ENCODE assay signal across 16 cellular contexts in the genomic region with DNA sequence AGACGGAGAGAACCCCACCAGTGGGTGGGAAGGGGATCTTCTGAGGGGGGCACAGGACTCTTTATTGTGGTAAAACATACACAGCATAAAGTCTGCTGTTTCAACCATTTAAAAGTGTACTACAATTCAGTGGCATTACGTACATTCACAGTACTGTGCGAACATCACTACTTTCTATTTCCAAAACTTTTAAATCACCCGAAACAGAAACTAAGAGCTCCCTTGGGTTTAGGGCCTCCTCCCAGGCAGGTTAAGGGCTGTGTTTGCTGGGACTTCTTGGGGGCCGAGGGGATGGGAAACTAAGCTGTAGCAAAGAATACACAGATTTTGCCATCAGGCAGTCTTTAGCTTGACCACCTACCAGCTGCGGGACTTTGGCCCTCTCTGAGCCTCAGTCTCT.
A peak's percentile ranks its signal among the peaks of the same experiment; 100 is the strongest.
DNase-seq lines count a peak whose midpoint lies in the region; ATAC-seq, FAIRE-seq and TF ChIP-seq lines count a peak whose summit lies in the region.
"Had no signal": no experiment of that assay in that cellular context is flagged by ENCODE, and none has a peak within 500 bp of the region (broad histone marks: within the 10 kb centered on the region; RNA-seq: fewer than 3 reads in every experiment).

No MANE protein-coding gene starts in this region.

- H3K27me3 Mint-ChIP-seq in natural killer cell (ENCODE audit: low read depth in 2 of 2), result no peaks in the 10 kb centered on the region

- in situ Hi-C loops in GM13976 (cut with MboI; ENCODE audit: low sequenced_read_pairs, unreplicated experiment), result no loop called here

- no peaks in the 10 kb centered on the region for H3K36me3 Mint-ChIP-seq in natural killer cell

- peak overlapping the region; percentile 59 for H3K4me3 Mint-ChIP-seq in natural killer cell
- H3K4me3 Mint-ChIP-seq: effector memory CD8-positive, alpha-beta T cell had no signal

- FAIRE-seq in GM19239 (lab: Jason Lieb, UNC), result peak; percentile 55
- no peak for FAIRE-seq in HTR-8/SVneo (lab: Jason Lieb, UNC)

- H3K27ac Mint-ChIP-seq in natural killer cell, result peak overlapping the region; percentile 90 to 95

- no peaks in the 10 kb centered on the region for H3K9me3 Mint-ChIP-seq in natural killer cell
- H3K9me3 Mint-ChIP-seq: effector memory CD8-positive, alpha-beta T cell had no signal

- intact Hi-C loops in natural killer cell (cut with micrococcal nuclease), result loop anchor here (1.0 kb wide), 1 partner anchor 10 kb away; no protein-coding TSS in a partner anchor

- TF ChIP-seq CTCF in GM13976 (IDR thresholded peaks at IDR 0.05; ENCODE audit: borderline replicate concordance, control extremely low read depth, extremely low read depth, insufficient read depth, missing control alignments) (no peak), natural killer cell (IDR thresholded peaks at IDR 0.05) (no peak)

- peaks cover 95 to 100% of the 10 kb centered on the region in 2 donors for H3K4me1 Mint-ChIP-seq in natural killer cell

- ATAC-seq in HG03354 (IDR thresholded peaks at IDR 0.05; ENCODE audit: poor library complexity, severe bottlenecking, unreplicated experiment), result peak; percentile 47
- ATAC-seq in natural killer cell, result peak; percentile 60 to 73 (median 69)
- ATAC-seq in GM21825 (IDR thresholded peaks at IDR 0.05; ENCODE audit: unreplicated experiment), result no peak
- ATAC-seq: effector memory CD8-positive, alpha-beta T cell had no signal

- DNase-seq in GM13976 (ENCODE audit: low spot score) (peak; percentile 47), GM19239 (ENCODE audit: insufficient read length, low spot score) (no peak), natural killer cell (no peak), AG08396 (ENCODE audit: low spot score) (no peak), HTR-8/SVneo (ENCODE audit: insufficient read length, low spot score) (no peak)
- DNase-seq: activated CD4-positive, alpha-beta T cell treated with anti-CD3 and anti-CD28 coated beads, Interleukin-2, amount 50 U/mL, for 48 hours; anterior cingulate cortex; BE2C; effector memory CD8-positive, alpha-beta T cell; NCI-H1092; NCI-H2107; NCI-H69; ovary; SK-N-SH had no signal
